20 cellular contexts compared by ENCODE assay signal in genomic region chr2:64267699-64268098, GRCh38.
DNase-seq lines count a peak whose midpoint lies in the region; ATAC-seq and TF ChIP-seq lines count a peak whose summit lies in the region.
"Had no signal": no experiment of that assay in that cellular context is flagged by ENCODE, and none has a peak within 500 bp of the region (broad histone marks: within the 10 kb centered on the region; RNA-seq: fewer than 3 reads in every experiment).

No MANE protein-coding gene starts in this region.

- H3K36me3 Mint-ChIP-seq in endodermal cell (ENCODE audit: low read depth), result peaks cover 32% of the 10 kb centered on the region

- H3K79me1 ChIP-seq in mesendoderm (ENCODE audit: low read length), result peaks cover 11% of the 10 kb centered on the region

- H3K9me3 ChIP-seq in NT2/D1 (ENCODE audit: insufficient read depth, low read length) (peaks cover 15% of the 10 kb centered on the region; the same call in 1 of the 2 replicates), endodermal cell (ENCODE audit: control insufficient read depth, low read length) (no peaks in the 10 kb centered on the region), A673 (ENCODE audit: low read depth, low read length, poor library complexity, severe bottlenecking) (peaks cover 5% of the 10 kb centered on the region)
- H3K9me3 ChIP-seq: SJSA1, stomach, uterus had no signal

- no peak overlapping the region for H3K9ac ChIP-seq in NT2/D1 (ENCODE audit: insufficient read length, low read depth)
- H3K9ac ChIP-seq in endodermal cell (ENCODE audit: extremely low read depth, low read length, poor library complexity, severe bottlenecking), result no peak overlapping the region
- H3K9ac ChIP-seq in mesendoderm (ENCODE audit: low read length), result no peak overlapping the region

- H3K4me1 Mint-ChIP-seq in endodermal cell, result peaks cover 37% of the 10 kb centered on the region
- H3K4me1 Mint-ChIP-seq: activated naive CD8-positive, alpha-beta T cell treated with anti-CD3 and anti-CD28 coated beads, Interleukin-2, amount 50 U/mL, for 24 hours had no signal

- peaks cover 5% of the 10 kb centered on the region for H3K9me3 Mint-ChIP-seq in endodermal cell

- TF ChIP-seq CTCF in endodermal cell (conservative IDR thresholded peaks at IDR 0.05) (no peak), A673 (conservative IDR thresholded peaks at IDR 0.05; ENCODE audit: low read depth, low read length) (no peak)

- no peak overlapping the region for H3K4me3 Mint-ChIP-seq in endodermal cell
- H3K4me3 Mint-ChIP-seq: activated naive CD8-positive, alpha-beta T cell treated with anti-CD3 and anti-CD28 coated beads, Interleukin-2, amount 50 U/mL, for 24 hours; activated T-helper 1 cell treated with anti-CD3 and anti-CD28 coated beads, Interleukin-12 subunit alpha, Interleukin-12 subunit beta, Interleukin-2, Interleukin-4 antibody, amounts not matched to agents 30 ng/mL and 10 ng/mL and 1 ng/mL, durations not matched to agents 14 hours and 24 hours and 36 hours; CD4-positive, alpha-beta memory T cell; effector memory CD8-positive, alpha-beta T cell; natural killer cell treated with Interleukin-12 subunit alpha and Interleukin-12 subunit beta and Interleukin-15 and Interleukin-18, amount 100 ng/mL, for 72 hours had no signal

- H3K56ac ChIP-seq in mesendoderm (ENCODE audit: low read length), result peak overlapping the region; percentile 69

- peak overlapping the region; percentile 11 for H3K27ac Mint-ChIP-seq in endodermal cell
- H3K27ac Mint-ChIP-seq: activated naive CD8-positive, alpha-beta T cell treated with anti-CD3 and anti-CD28 coated beads, Interleukin-2, amount 50 U/mL, for 24 hours; activated T-helper 1 cell treated with anti-CD3 and anti-CD28 coated beads, Interleukin-12 subunit alpha, Interleukin-12 subunit beta, Interleukin-2, Interleukin-4 antibody, amounts not matched to agents 30 ng/mL and 10 ng/mL and 1 ng/mL, durations not matched to agents 14 hours and 24 hours and 36 hours; CD4-positive, alpha-beta memory T cell; effector memory CD8-positive, alpha-beta T cell; natural killer cell treated with Interleukin-12 subunit alpha and Interleukin-12 subunit beta and Interleukin-15 and Interleukin-18, amount 100 ng/mL, for 72 hours had no signal

- peak; percentile 40 for DNase-seq in EL
- peak; percentile 63 for DNase-seq in NT2/D1 (ENCODE audit: low read depth, low spot score)
- DNase-seq in endodermal cell, result peak; percentile 68
- peak; percentile 95 for DNase-seq in mesendoderm
- DNase-seq in A673 (ENCODE audit: low spot score), result no peak
- DNase-seq in GDM1 (lab: John Stamatoyannopoulos, UW), result no peak
- DNase-seq: ACHN; activated CD4-positive, alpha-beta T cell treated with anti-CD3 and anti-CD28 coated beads, Interleukin-2, amount 50 U/mL, for 48 hours; activated naive CD8-positive, alpha-beta T cell treated with anti-CD3 and anti-CD28 coated beads, Interleukin-2, amount 50 U/mL, for 24 hours; CD4-positive, alpha-beta memory T cell; central memory CD4-positive, alpha-beta T cell; effector memory CD8-positive, alpha-beta T cell; NCI-H146; stomach; uterus had no signal

- CTCF ChIA-PET in A673 (lab: Charles Lee), result no interaction called here

- H3K4me3 ChIP-seq in NT2/D1 (ENCODE audit: insufficient read length, low read depth), result no peak overlapping the region
- no peak overlapping the region for H3K4me3 ChIP-seq in endodermal cell (ENCODE audit: low read length)
- no peak overlapping the region for H3K4me3 ChIP-seq in mesendoderm (ENCODE audit: low read length)
- H3K4me3 ChIP-seq in A673 (ENCODE audit: low read depth, low read length, poor library complexity, severe bottlenecking), result no peak overlapping the region
- H3K4me3 ChIP-seq: SJSA1, stomach, uterus had no signal

- BruUV-seq in A673 (replicated peaks; lab: Mats Ljungman, UMichigan), result no TSS peak

- no peak overlapping the region for H2BK120ac ChIP-seq in mesendoderm (ENCODE audit: low read depth, low read length)

- no peaks in the 10 kb centered on the region for H3K36me3 ChIP-seq in NT2/D1 (ENCODE audit: insufficient read depth, insufficient read length, low read length)
- H3K36me3 ChIP-seq in endodermal cell (ENCODE audit: control insufficient read depth, insufficient read depth, low read length), result no peaks in the 10 kb centered on the region
- H3K36me3 ChIP-seq in mesendoderm (ENCODE audit: control insufficient read depth, insufficient read depth, low read length), result no peaks in the 10 kb centered on the region
- no peaks in the 10 kb centered on the region for H3K36me3 ChIP-seq in A673 (ENCODE audit: insufficient read depth, low read length, poor library complexity, severe bottlenecking)
- H3K36me3 ChIP-seq: SJSA1, stomach, uterus had no signal

- H4K5ac ChIP-seq in mesendoderm (ENCODE audit: low read length), result no peak overlapping the region

- POLR2A ChIA-PET in A673 (lab: Charles Lee; ENCODE audit: low non-redundant PET), result no interaction called here

- H2BK5ac ChIP-seq in mesendoderm (ENCODE audit: low read length), result no peak overlapping the region

- H3K27me3 Mint-ChIP-seq in endodermal cell (ENCODE audit: insufficient read depth), result no peaks in the 10 kb centered on the region
- H3K27me3 Mint-ChIP-seq: activated naive CD8-positive, alpha-beta T cell treated with anti-CD3 and anti-CD28 coated beads, Interleukin-2, amount 50 U/mL, for 24 hours had no signal

- intact Hi-C loops in A673 (cut with micrococcal nuclease; ENCODE audit: unreplicated experiment), result no loop called here

- peaks cover 2% of the 10 kb centered on the region for H3K4me1 ChIP-seq in NT2/D1 (ENCODE audit: insufficient read depth, insufficient read length)
- H3K4me1 ChIP-seq in endodermal cell (ENCODE audit: control insufficient read depth, insufficient read depth, low read length), result no peaks in the 10 kb centered on the region
- peaks cover 23% of the 10 kb centered on the region for H3K4me1 ChIP-seq in mesendoderm (ENCODE audit: control insufficient read depth, low read depth, low read length)
- H3K4me1 ChIP-seq in A673 (ENCODE audit: insufficient read depth, low read length, poor library complexity, severe bottlenecking), result peaks cover 24% of the 10 kb centered on the region

- no peaks in the 10 kb centered on the region for H3K27me3 ChIP-seq in NT2/D1 (ENCODE audit: insufficient read depth, insufficient read length)
- H3K27me3 ChIP-seq in endodermal cell (ENCODE audit: control insufficient read depth, insufficient read depth, low read length, poor library complexity, severe bottlenecking), result no peaks in the 10 kb centered on the region
- H3K27me3 ChIP-seq in mesendoderm (ENCODE audit: insufficient read depth, low read length, poor library complexity), result no peaks in the 10 kb centered on the region
- H3K27me3 ChIP-seq in A673 (replicated peaks; ENCODE audit: insufficient read depth, low read depth, low read length, poor library complexity), result no peaks in the 10 kb centered on the region
- H3K27me3 ChIP-seq: SJSA1, stomach, uterus had no signal

- no peak overlapping the region for H2BK15ac ChIP-seq in mesendoderm (replicated peaks; ENCODE audit: low read depth)

- no peak overlapping the region for H3K23ac ChIP-seq in mesendoderm (ENCODE audit: low read length)

- H3K79me2 ChIP-seq in mesendoderm (ENCODE audit: control insufficient read depth, insufficient read depth, low read length), result peaks cover 3% of the 10 kb centered on the region

- H3K4me2 ChIP-seq in mesendoderm (ENCODE audit: low read length), result no peak overlapping the region

- H4K8ac ChIP-seq in mesendoderm (ENCODE audit: low read depth, low read length), result no peak overlapping the region

- H3K27ac ChIP-seq in endodermal cell (ENCODE audit: low read depth, low read length) (no peak overlapping the region), mesendoderm (ENCODE audit: low read depth, low read length) (peak overlapping the region; percentile 66), A673 (ENCODE audit: low read depth, low read length, poor library complexity, severe bottlenecking) (no peak overlapping the region)
- H3K27ac ChIP-seq: SJSA1, stomach had no signal

- WGBS in endodermal cell (ENCODE audit: insufficient coverage in 1 of 2, insufficient read length in 1 of 2), 2 experiments, result 50 to 65% methylated on average over 1 of the region's 1 CpG
- WGBS in mesendoderm (ENCODE audit: extremely low coverage, insufficient coverage, low lambda C conversion rate), result no CpG with 5 or more reads among the region's 1 CpG

- ATAC-seq in GM19395 (IDR thresholded peaks at IDR 0.05; ENCODE audit: unreplicated experiment) (no peak), HG03354 (IDR thresholded peaks at IDR 0.05; ENCODE audit: poor library complexity, severe bottlenecking, unreplicated experiment) (no peak)
- ATAC-seq: activated naive CD8-positive, alpha-beta T cell treated with anti-CD3 and anti-CD28 coated beads, Interleukin-2, amount 50 U/mL, for 24 hours; effector memory CD8-positive, alpha-beta T cell; natural killer cell treated with Interleukin-12 subunit alpha and Interleukin-12 subunit beta and Interleukin-15 and Interleukin-18, amount 100 ng/mL, for 72 hours had no signal

- H3K18ac ChIP-seq in mesendoderm (ENCODE audit: low read length), result no peak overlapping the region

- no peak overlapping the region for H3K4ac ChIP-seq in mesendoderm (ENCODE audit: low read depth, low read length)

- peak overlapping the region; percentile 8 for H2AK5ac ChIP-seq in mesendoderm (ENCODE audit: low read length)

Comparison
In these comparisons a context has a peak if more than half of its experiments do, and no peak if none do; other contexts are left out.
1. DNase-seq: peak in EL (single experiment), NT2/D1 (single experiment), endodermal cell (single experiment) and mesendoderm (single experiment); none in A673 (single experiment) and GDM1 (single experiment).